ENCODE assay signal across 24 cellular contexts in genomic region chr14:96710060-96710636, GRCh38.
DNase-seq lines count a peak whose midpoint lies in the region; ATAC-seq and TF ChIP-seq lines count a peak whose summit lies in the region.
"Had no signal": no experiment of that assay in that cellular context is flagged by ENCODE, and none has a peak within 500 bp of the region (broad histone marks: within the 10 kb centered on the region; RNA-seq: fewer than 3 reads in every experiment).

No MANE protein-coding gene starts in this region.

- ATAC-seq in GM18867 (IDR thresholded peaks at IDR 0.05; ENCODE audit: unreplicated experiment) = peak; percentile 86
- peak; percentile 58 for ATAC-seq in HG02870 (IDR thresholded peaks at IDR 0.05; ENCODE audit: unreplicated experiment)
- ATAC-seq in GM19328 (IDR thresholded peaks at IDR 0.05; ENCODE audit: unreplicated experiment) = no peak
- no peak for ATAC-seq in body of pancreas
- ATAC-seq in HG03095 (IDR thresholded peaks at IDR 0.05; ENCODE audit: unreplicated experiment) = no peak
- ATAC-seq: gastroesophageal sphincter, T-helper 17 cell, upper lobe of right lung had no signal

- H3K4me3 ChIP-seq in GM12865 (ENCODE audit: low read depth, low read length) = no peak overlapping the region
- no peak overlapping the region for H3K4me3 ChIP-seq in body of pancreas
- H3K4me3 ChIP-seq: BLaER1 treated with 17β-estradiol and CSF1 and Interleukin-3, amounts not matched to agents 10 nM and 100 nM; esophagus squamous epithelium; gastroesophageal sphincter; HAP-1; left ventricle myocardium inferior; upper lobe of right lung had no signal

- no peaks in the 10 kb centered on the region for H3K9me3 ChIP-seq in body of pancreas
- H3K9me3 ChIP-seq: BLaER1 treated with 17β-estradiol and CSF1 and Interleukin-3, amounts not matched to agents 10 nM and 100 nM; Caco-2; esophagus squamous epithelium; gastroesophageal sphincter; HAP-1; left ventricle myocardium inferior; upper lobe of right lung had no signal

- 71 to 79% methylated on average over 9 of the region's 9 CpGs for WGBS in body of pancreas, 2 donors

- no peaks in the 10 kb centered on the region for H3K4me1 ChIP-seq in body of pancreas
- H3K4me1 ChIP-seq: Caco-2, esophagus squamous epithelium, HAP-1, left ventricle myocardium inferior, upper lobe of right lung had no signal

- peak; percentile 63 for DNase-seq in GM12865 (ENCODE audit: low read depth)
- DNase-seq in cerebellar cortex (ENCODE audit: low spot score) = peak; percentile 35
- no peak for DNase-seq in HT-29 (ENCODE audit: low spot score)
- no peak for DNase-seq in body of pancreas
- DNase-seq: ACHN; activated CD4-positive, alpha-beta T cell treated with anti-CD3 and anti-CD28 coated beads, Interleukin-2, amount 10 ng/mL, durations not matched to agents 24 days and 14 days; activated CD8-positive, alpha-beta memory T cell treated with anti-CD3 and anti-CD28 coated beads, Interleukin-2, amount 50 U/mL, for 4 hours; activated effector memory CD4-positive, alpha-beta T cell treated with anti-CD3 and anti-CD28 coated beads, Interleukin-2, amount 50 U/mL, for 16 hours; Caco-2; esophagus squamous epithelium; hypothalamus; left ventricle myocardium inferior; NCI-H1417 treated with DMSO at 0.1 percent for 48 hours; NCI-H524; nephron progenitor cell; T-helper 17 cell; upper lobe of right lung had no signal

- H3K27me3 ChIP-seq in body of pancreas = no peaks in the 10 kb centered on the region
- H3K27me3 ChIP-seq: BLaER1 treated with 17β-estradiol and CSF1 and Interleukin-3, amounts not matched to agents 10 nM and 100 nM had no signal

- TF ChIP-seq CTCF in GM12865 (IDR thresholded peaks at IDR 0.05; ENCODE audit: insufficient read depth, low read depth, low read length, missing control alignments) = no peak
- no peak for TF ChIP-seq CTCF in body of pancreas (IDR thresholded peaks at IDR 0.05)

- no peaks in the 10 kb centered on the region for H3K36me3 ChIP-seq in body of pancreas (replicated peaks in 1 of 2; ENCODE audit: insufficient read depth in 1 of 2, low read depth in 2 of 2)
- H3K36me3 ChIP-seq: BLaER1 treated with 17β-estradiol and CSF1 and Interleukin-3, amounts not matched to agents 10 nM and 100 nM; esophagus squamous epithelium; gastroesophageal sphincter; HAP-1; left ventricle myocardium inferior; upper lobe of right lung had no signal

- no peak for TF ChIP-seq POLR2A in body of pancreas (IDR thresholded peaks at IDR 0.05)

- no peak overlapping the region for H3K27ac ChIP-seq in body of pancreas
- H3K27ac ChIP-seq: BLaER1 treated with 17β-estradiol and CSF1 and Interleukin-3, amounts not matched to agents 10 nM and 100 nM; esophagus squamous epithelium; gastroesophageal sphincter; left ventricle myocardium inferior; upper lobe of right lung had no signal

- intact Hi-C loops in body of pancreas (cut with DNase I) = no loop called here

Comparison
In these comparisons a context has a peak if more than half of its experiments do, and no peak if none do; other contexts are left out.
1. DNase-seq: peak in GM12865 (single experiment) and cerebellar cortex (single experiment); none in HT-29 (single experiment) and body of pancreas (0 of 4).
2. ATAC-seq: peak in GM18867 (single experiment) and HG02870 (single experiment); none in GM19328 (single experiment), body of pancreas (single experiment) and HG03095 (single experiment).